Comparison of ENCODE assay signal across 37 cellular contexts in genomic region chr11:20555783-20556182, GRCh38. TPM values are rescaled to one million over a fixed set of nuclear protein-coding genes. Genes with fewer than 3 reads are reported as not detected.
"Had no signal": no experiment of that assay in that cellular context is flagged by ENCODE, and none has a peak within 500 bp of the region (broad histone marks: within the 10 kb centered on the region; RNA-seq: fewer than 3 reads in every experiment).

No MANE protein-coding gene starts in this region.

- H3K4me3 ChIP-seq: adrenal gland, ascending aorta, body of pancreas, breast epithelium, cardiac muscle cell had no signal

- H3K9me3 ChIP-seq: adrenal gland, ascending aorta had no signal

- H3K27me3 ChIP-seq: adrenal gland, ascending aorta, body of pancreas, breast epithelium, cardiac muscle cell had no signal

- DNase-seq: activated effector memory CD4-positive, alpha-beta T cell treated with anti-CD3 and anti-CD28 coated beads, Interleukin-2, amount 50 U/mL, for 16 hours; activated effector memory CD4-positive, alpha-beta T cell treated with Interleukin-2 at 50 U/mL for 16 hours; activated gamma-delta T cell; activated gamma-delta T cell treated with Interleukin-2 at 50 U/mL for 16 hours; activated naive CD4-positive, alpha-beta T cell; activated naive CD4-positive, alpha-beta T cell treated with anti-CD3 and anti-CD28 coated beads for 36 hours; activated naive CD4-positive, alpha-beta T cell treated with anti-CD3 and anti-CD28 coated beads, Interleukin-2, amount 10 ng/mL, durations not matched to agents 7 days and 5 days; activated naive CD4-positive, alpha-beta T cell treated with anti-CD3 and anti-CD28 coated beads, Interleukin-2, amount 50 U/mL, for 16 hours; activated naive CD4-positive, alpha-beta T cell treated with Interleukin-2 at 50 U/mL for 16 hours; activated naive CD8-positive, alpha-beta T cell treated with anti-CD3 and anti-CD28 coated beads for 36 hours; activated naive CD8-positive, alpha-beta T cell treated with anti-CD3 and anti-CD28 coated beads, Interleukin-2, amount 10 ng/mL, durations not matched to agents 7 days and 5 days; activated naive CD8-positive, alpha-beta T cell treated with anti-CD3 and anti-CD28 coated beads, Interleukin-2, amount 50 U/mL, for 24 hours; activated T-cell treated with anti-CD3 and anti-CD28 coated beads, Interleukin-2, amount 50 U/mL, for 1 hour; activated T-cell treated with anti-CD3 and anti-CD28 coated beads, Interleukin-2, amount 50 U/mL, for 24 hours; activated T-cell treated with anti-CD3 and anti-CD28 coated beads, Interleukin-2, amount 50 U/mL, for 4 hours; activated T-cell treated with anti-CD3 and anti-CD28 coated beads, Interleukin-2, amount 50 U/mL, for 48 hours; activated T-cell treated with anti-CD3 and anti-CD28 coated beads, Interleukin-2, amount 50 U/mL, for 72 hours; adrenal gland; amniotic stem cell; amygdala; anterior cingulate cortex; aorta; body of pancreas; caudate nucleus; central memory CD4-positive, alpha-beta T cell; cerebellar nuclear complex had no signal

- H3K36me3 ChIP-seq: adrenal gland, ascending aorta, breast epithelium, cardiac muscle cell had no signal

- H3K27ac ChIP-seq: adrenal gland, ascending aorta, body of pancreas, breast epithelium, cardiac muscle cell had no signal

- H3K4me1 ChIP-seq: adrenal gland, ascending aorta, body of pancreas, breast epithelium had no signal

RNA-seq across cellular contexts. Expression of gene SLC6A5, which starts 43.6 kb away (rescaled TPM):
- total RNA-seq: activated naive CD4-positive, alpha-beta T cell treated with anti-CD3 and anti-CD28 coated beads for 36 hours; activated naive CD4-positive, alpha-beta T cell treated with anti-CD3 and anti-CD28 coated beads, Interleukin-2, amount 50 U/mL, for 72 hours; activated naive CD8-positive, alpha-beta T cell treated with anti-CD3 and anti-CD28 coated beads for 36 hours; activated naive CD8-positive, alpha-beta T cell treated with anti-CD3 and anti-CD28 coated beads, Interleukin-2, amount 10 ng/mL, durations not matched to agents 7 days and 5 days; activated T-cell treated with anti-CD3 and anti-CD28 coated beads, Interleukin-2, amount 50 U/mL, for 4 hours; activated T-cell treated with anti-CD3 and anti-CD28 coated beads, Interleukin-2, amount 50 U/mL, for 72 hours; activated T-helper 1 cell treated with anti-CD3 and anti-CD28 coated beads, Interleukin-12 subunit alpha, Interleukin-12 subunit beta, Interleukin-2, Interleukin-4 antibody, amounts not matched to agents 30 ng/mL and 10 ng/mL and 1 ng/mL, durations not matched to agents 14 hours and 24 hours and 36 hours; activated T-helper 17 cell treated with anti-CD3 and anti-CD28 coated beads, Interleukin-2, amount 50 U/mL, for 72 hours; activated T-helper 2 cell treated with anti-CD3 and anti-CD28 coated beads, Interferon-gamma antibody, Interleukin-2, Interleukin-4, amounts not matched to agents 10 μg/mL and 5 μg/mL and 100 μg/mL, durations not matched to agents 14 hours and 24 hours and 36 hours; aorta; ascending aorta; astrocyte; body of pancreas; breast epithelium; bronchial epithelial cell; cardiac muscle cell; cardiac septum; chondrocyte had no signal
